Comparison of ENCODE assay signal across 1 cellular context in the genomic region with DNA sequence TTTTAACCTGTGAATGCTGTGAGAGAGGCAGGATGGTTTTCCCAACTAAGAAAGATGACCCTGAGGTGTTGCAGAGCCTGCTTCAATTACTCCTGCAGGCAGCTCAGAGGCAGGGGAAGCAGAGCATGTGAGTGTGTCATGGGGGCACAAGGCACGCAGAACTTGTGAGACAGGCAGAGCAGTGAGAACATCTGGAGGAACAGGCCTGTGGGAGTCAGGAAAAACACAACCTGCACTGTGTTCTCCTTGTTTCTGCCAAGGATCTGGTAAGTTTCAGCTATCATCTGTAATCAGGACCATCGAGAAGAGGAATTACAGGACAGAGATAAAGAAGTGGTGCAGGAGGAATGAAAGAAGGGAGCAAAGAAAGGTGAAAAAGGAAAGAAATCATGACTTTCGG.
TF ChIP-seq lines count a peak whose summit lies in the region.

No MANE protein-coding gene starts in this region.

TF ChIP-seq in GM23338, 12 proteins besides CTCF, POLR2A, EP300 and RAD21 (continued from another document):
- TF ChIP-seq, protein P1, sequence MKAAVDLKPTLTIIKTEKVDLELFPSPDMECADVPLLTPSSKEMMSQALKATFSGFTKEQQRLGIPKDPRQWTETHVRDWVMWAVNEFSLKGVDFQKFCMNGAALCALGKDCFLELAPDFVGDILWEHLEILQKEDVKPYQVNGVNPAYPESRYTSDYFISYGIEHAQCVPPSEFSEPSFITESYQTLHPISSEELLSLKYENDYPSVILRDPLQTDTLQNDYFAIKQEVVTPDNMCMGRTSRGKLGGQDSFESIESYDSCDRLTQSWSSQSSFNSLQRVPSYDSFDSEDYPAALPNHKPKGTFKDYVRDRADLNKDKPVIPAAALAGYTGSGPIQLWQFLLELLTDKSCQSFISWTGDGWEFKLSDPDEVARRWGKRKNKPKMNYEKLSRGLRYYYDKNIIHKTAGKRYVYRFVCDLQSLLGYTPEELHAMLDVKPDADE (IDR thresholded peaks at IDR 0.05) = no peak
- no peak for TF ChIP-seq STAT1 (IDR thresholded peaks at IDR 0.05; ENCODE audit: unreplicated experiment)
- TF ChIP-seq JUNB (IDR thresholded peaks at IDR 0.05; ENCODE audit: unreplicated experiment) = no peak
- no peak for TF ChIP-seq NANOG (IDR thresholded peaks at IDR 0.05; ENCODE audit: borderline replicate concordance)
- no peak for TF ChIP-seq ZNF331 (CRISPR knock-in tag; IDR thresholded peaks at IDR 0.05; ENCODE audit: low read depth)
